Comparison of ENCODE assay signal across 13 cellular contexts in genomic region chr13:25489238-25489637, GRCh38.
DNase-seq lines count a peak whose midpoint lies in the region; ATAC-seq and TF ChIP-seq lines count a peak whose summit lies in the region.
"Had no signal": no experiment of that assay in that cellular context is flagged by ENCODE, and none has a peak within 500 bp of the region (broad histone marks: within the 10 kb centered on the region; RNA-seq: fewer than 3 reads in every experiment).

No MANE protein-coding gene starts in this region.

- intact Hi-C loops in activated CD8-positive, alpha-beta T cell treated with anti-CD3 and anti-CD28 coated beads for 36 hours (cut with micrococcal nuclease): no loop called here

- peaks cover 8% of the 10 kb centered on the region for H3K27me3 Mint-ChIP-seq in activated CD8-positive, alpha-beta T cell treated with anti-CD3 and anti-CD28 coated beads for 36 hours

- peak; percentile 38 for DNase-seq in DMS153 treated with DMSO at 0.1 percent for 48 hours (lab: John Stamatoyannopoulos, UW; ENCODE audit: unreplicated experiment)
- peak; percentile 35 for DNase-seq in NCI-H187 treated with DMSO at 0.1 percent for 48 hours (lab: John Stamatoyannopoulos, UW)
- peak; percentile 75 to 87 for DNase-seq in cerebellar nuclear complex (lab: John Stamatoyannopoulos, UW)
- peak; percentile 48 for DNase-seq in middle frontal gyrus (ENCODE audit: extremely low spot score, low spot score)
- DNase-seq in activated CD8-positive, alpha-beta T cell treated with anti-CD3 and anti-CD28 coated beads for 36 hours: no peak
- DNase-seq: left cardiac atrium; naive B cell; sigmoid colon; stimulated activated naive CD4-positive, alpha-beta T cell had no signal

- H3K4me1 Mint-ChIP-seq in activated CD8-positive, alpha-beta T cell treated with anti-CD3 and anti-CD28 coated beads for 36 hours (ENCODE audit: low read depth): no peaks in the 10 kb centered on the region
- H3K4me1 Mint-ChIP-seq: activated T-helper 17 cell treated with anti-CD3 and anti-CD28 coated beads, Interleukin-2, amount 50 U/mL, for 72 hours; naive B cell had no signal

- no peak overlapping the region for H3K27ac Mint-ChIP-seq in activated CD8-positive, alpha-beta T cell treated with anti-CD3 and anti-CD28 coated beads for 36 hours
- H3K27ac Mint-ChIP-seq: activated T-helper 17 cell treated with anti-CD3 and anti-CD28 coated beads, Interleukin-2, amount 50 U/mL, for 72 hours; naive B cell had no signal

- CTCF ChIA-PET in activated CD8-positive, alpha-beta T cell treated with anti-CD3 and anti-CD28 coated beads for 36 hours (lab: Charles Lee): no interaction called here

- H3K4me3 Mint-ChIP-seq in activated CD8-positive, alpha-beta T cell treated with anti-CD3 and anti-CD28 coated beads for 36 hours: no peak overlapping the region
- H3K4me3 Mint-ChIP-seq: activated T-helper 17 cell treated with anti-CD3 and anti-CD28 coated beads, Interleukin-2, amount 50 U/mL, for 72 hours; naive B cell had no signal

- POLR2A ChIA-PET in activated CD8-positive, alpha-beta T cell treated with anti-CD3 and anti-CD28 coated beads for 36 hours (lab: Charles Lee): no interaction called here

- no peak for ATAC-seq in GM21619 (IDR thresholded peaks at IDR 0.05; ENCODE audit: unreplicated experiment)
- ATAC-seq in activated CD8-positive, alpha-beta T cell treated with anti-CD3 and anti-CD28 coated beads for 36 hours: no peak
- no peak for ATAC-seq in GM18909 (IDR thresholded peaks at IDR 0.05; ENCODE audit: poor library complexity, unreplicated experiment)
- no peak for ATAC-seq in HG02884 (IDR thresholded peaks at IDR 0.05; ENCODE audit: unreplicated experiment)
- ATAC-seq: activated T-helper 17 cell treated with anti-CD3 and anti-CD28 coated beads, Interleukin-2, amount 50 U/mL, for 72 hours; left cardiac atrium had no signal

- TF ChIP-seq CTCF in activated CD8-positive, alpha-beta T cell treated with anti-CD3 and anti-CD28 coated beads for 36 hours (IDR thresholded peaks at IDR 0.05): no peak

- H3K9me3 Mint-ChIP-seq in activated CD8-positive, alpha-beta T cell treated with anti-CD3 and anti-CD28 coated beads for 36 hours: no peaks in the 10 kb centered on the region
- H3K9me3 Mint-ChIP-seq: activated T-helper 17 cell treated with anti-CD3 and anti-CD28 coated beads, Interleukin-2, amount 50 U/mL, for 72 hours had no signal

- H3K36me3 Mint-ChIP-seq in activated CD8-positive, alpha-beta T cell treated with anti-CD3 and anti-CD28 coated beads for 36 hours (ENCODE audit: low read depth): no peaks in the 10 kb centered on the region
- H3K36me3 Mint-ChIP-seq: naive B cell had no signal
